8 cellular contexts compared by ENCODE assay signal in genomic region chr3:52770581-52771333, GRCh38. TPM values are rescaled to one million over a fixed set of nuclear protein-coding genes. Genes with fewer than 3 reads are reported as not detected.
DNase-seq lines count a peak whose midpoint lies in the region; ATAC-seq and TF ChIP-seq lines count a peak whose summit lies in the region.

Gene NEK4 (minus strand): TSS chr3:52770940. CDS start chr3:52770746, 194 bp downstream.

- no peaks in the 10 kb centered on the region for H3K9me3 Mint-ChIP-seq in IgD-negative memory B cell

- no peaks in the 10 kb centered on the region for H3K27me3 Mint-ChIP-seq in IgD-negative memory B cell

- peak within 1 kb of the TSS; percentile 82 to 97 (median 85) for H3K27ac Mint-ChIP-seq in IgD-negative memory B cell

- no peak for TF ChIP-seq CTCF in mucosa of descending colon (IDR thresholded peaks at IDR 0.05)

- DNase-seq in DMS153 (lab: John Stamatoyannopoulos, UW) (peak; percentile 54), OCI-M1 (lab: John Stamatoyannopoulos, UW) (peak; percentile 97), activated T-cell treated with anti-CD3 and anti-CD28 coated beads for 24 hours (ENCODE audit: low read depth) (peak; percentile 85), epithelial cell of prostate (ENCODE audit: low read depth, low spot score) (no peak), mucosa of descending colon (peak; percentile 93 to 95 (median 94))
- peak; percentile 52 to 72 for DNase-seq in stimulated activated CD8-positive, alpha-beta memory T cell treated with anti-CD3 and anti-CD28 coated beads, Interleukin-4, amount 100 ng/mL, for 1 hour (ENCODE audit: low read depth in 2 of 2, low spot score in 1 of 2)

- H3K4me3 Mint-ChIP-seq in IgD-negative memory B cell = peak within 1 kb of the TSS; percentile 92 to 100 (median 94)

- no peaks in the 10 kb centered on the region for H3K36me3 ChIP-seq in mucosa of descending colon (ENCODE audit: low read depth)

- H3K4me1 ChIP-seq in mucosa of descending colon (ENCODE audit: low read depth) = peaks cover 10% of the 10 kb centered on the region

- intact Hi-C loops in mucosa of descending colon (cut with DNase I, micrococcal nuclease) = no loop called here

- H3K4me3 ChIP-seq in mucosa of descending colon = peak within 1 kb of the TSS; percentile 75

- peak; percentile 95 for ATAC-seq in GM21529 (IDR thresholded peaks at IDR 0.05; ENCODE audit: unreplicated experiment)
- peak; percentile 99 for ATAC-seq in mucosa of descending colon

- H3K36me3 Mint-ChIP-seq in IgD-negative memory B cell = peaks cover 3% of the 10 kb centered on the region

- no peaks in the 10 kb centered on the region for H3K9me3 ChIP-seq in mucosa of descending colon

- peaks cover 16 to 18% (median 16%) of the 10 kb centered on the region in 3 donors for H3K4me1 Mint-ChIP-seq in IgD-negative memory B cell

- H3K27ac ChIP-seq in epithelial cell of prostate = peak within 1 kb of the TSS; percentile 19

RNA-seq across cellular contexts. Expression of gene NEK4, which starts in this region (rescaled TPM):
- polyA plus RNA-seq in IgD-negative memory B cell = 11.3 TPM
- 10 to 100 TPM; 19.9 to 33.9 (median 20.2) TPM for total RNA-seq in mucosa of descending colon
